Comparison of ENCODE assay signal across 39 cellular contexts in the genomic region with DNA sequence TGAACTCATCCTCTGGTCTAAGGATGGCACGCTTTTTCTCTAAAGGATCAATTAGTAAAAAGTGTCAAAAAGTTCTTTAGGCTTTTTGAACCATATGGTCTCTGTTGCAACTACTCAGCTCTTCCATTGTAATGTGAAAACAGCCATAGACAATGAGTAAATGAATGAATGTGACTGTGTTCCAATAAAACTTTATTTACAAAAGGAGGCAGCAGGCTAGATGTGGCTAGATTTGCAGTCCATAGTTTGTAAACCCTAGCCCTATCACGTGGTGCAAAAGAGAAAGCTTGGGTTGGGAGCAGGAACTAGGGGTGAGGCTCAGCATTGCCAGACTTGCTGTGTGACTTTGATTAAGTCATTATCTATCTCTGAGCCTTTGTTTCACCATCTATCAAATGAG. TPM values are rescaled to one million over a fixed set of nuclear protein-coding genes. Genes with fewer than 3 reads are reported as not detected.
"Had no signal": no experiment of that assay in that cellular context is flagged by ENCODE, and none has a peak within 500 bp of the region (broad histone marks: within the 10 kb centered on the region; RNA-seq: fewer than 3 reads in every experiment).

No MANE protein-coding gene starts in this region.

- ATAC-seq: activated CD4-positive, alpha-beta T cell treated with anti-CD3 and anti-CD28 coated beads for 36 hours; activated CD4-positive, CD25-positive, alpha-beta regulatory T cell treated with anti-CD3 and anti-CD28 coated beads, Interleukin-2, amount 50 U/mL, for 24 hours; activated CD8-positive, alpha-beta memory T cell treated with anti-CD3 and anti-CD28 coated beads, Interleukin-2, amount 10 ng/mL, durations not matched to agents 7 days and 5 days; activated CD8-positive, alpha-beta T cell treated with anti-CD3 and anti-CD28 coated beads, Interleukin-2, amount 10 ng/mL, durations not matched to agents 7 days and 5 days; activated naive CD8-positive, alpha-beta T cell treated with anti-CD3 and anti-CD28 coated beads, Interleukin-2, amount 50 U/mL, for 24 hours; body of pancreas; gastroesophageal sphincter; heart right ventricle; T-helper 17 cell had no signal

- H3K9me3 ChIP-seq: adrenal gland, body of pancreas, esophagus squamous epithelium, gastroesophageal sphincter, heart right ventricle had no signal

- H3K36me3 ChIP-seq: adrenal gland, esophagus squamous epithelium, gastroesophageal sphincter, heart right ventricle, WERI-Rb-1 had no signal

- H2AFZ ChIP-seq: hepatocyte had no signal

- H3K4me2 ChIP-seq: hepatocyte had no signal

- H3K4me3 ChIP-seq: adrenal gland, body of pancreas, esophagus squamous epithelium, gastroesophageal sphincter, heart right ventricle, hepatocyte had no signal

- H3K27me3 ChIP-seq: body of pancreas had no signal

- H3K79me2 ChIP-seq: hepatocyte had no signal

- H3K27ac ChIP-seq: adrenal gland, body of pancreas, epithelial cell of prostate, esophagus squamous epithelium, heart right ventricle, hepatocyte, WERI-Rb-1 had no signal

- DNase-seq: activated B cell treated with CpG ODN at 0.5 μM for 24 hours; activated CD4-positive, alpha-beta memory T cell treated with anti-CD3 and anti-CD28 coated beads for 36 hours; activated CD4-positive, alpha-beta T cell treated with anti-CD3 and anti-CD28 coated beads for 36 hours; activated CD4-positive, alpha-beta T cell treated with anti-CD3 and anti-CD28 coated beads, Interleukin-2, amount 10 ng/mL, durations not matched to agents 24 days and 14 days; activated CD8-positive, alpha-beta memory T cell treated with anti-CD3 and anti-CD28 coated beads, Interleukin-2, amount 10 ng/mL, durations not matched to agents 7 days and 5 days; activated CD8-positive, alpha-beta memory T cell treated with anti-CD3 and anti-CD28 coated beads, Interleukin-2, amount 50 U/mL, for 4 hours; activated CD8-positive, alpha-beta T cell treated with anti-CD3 and anti-CD28 coated beads, Interleukin-2, amount 10 ng/mL, durations not matched to agents 7 days and 5 days; activated effector memory CD4-positive, alpha-beta T cell treated with anti-CD3 and anti-CD28 coated beads, Interleukin-2, amount 50 U/mL, for 16 hours; activated naive CD4-positive, alpha-beta T cell treated with anti-CD3 and anti-CD28 coated beads for 36 hours; activated naive CD8-positive, alpha-beta T cell treated with anti-CD3 and anti-CD28 coated beads for 36 hours; activated naive CD8-positive, alpha-beta T cell treated with anti-CD3 and anti-CD28 coated beads, Interleukin-2, amount 50 U/mL, for 24 hours; activated T-cell treated with anti-CD3 and anti-CD28 coated beads, Interleukin-2, amount 50 U/mL, for 1 hour; activated T-cell treated with anti-CD3 and anti-CD28 coated beads, Interleukin-2, amount 50 U/mL, for 48 hours; adrenal gland; amygdala; aorta; body of pancreas; caudate nucleus; cortex of kidney; dermis blood vessel endothelial cell; effector CD4-positive, alpha-beta T cell; esophagus squamous epithelium; foreskin melanocyte; heart right ventricle; T-helper 17 cell; T1000; WERI-Rb-1 had no signal

- FAIRE-seq: colon, endometrium, endothelial cell of umbilical vein had no signal

RNA-seq across cellular contexts. Expression of gene NPAS4, which starts 5.4 kb away (rescaled TPM):
- total RNA-seq: activated B cell treated with CpG ODN at 0.5 μM for 24 hours; activated CD4-positive, alpha-beta memory T cell treated with anti-CD3 and anti-CD28 coated beads for 36 hours; activated CD4-positive, alpha-beta T cell treated with anti-CD3 and anti-CD28 coated beads, Interleukin-2, amount 10 ng/mL, durations not matched to agents 24 days and 14 days; activated CD8-positive, alpha-beta memory T cell treated with anti-CD3 and anti-CD28 coated beads for 36 hours; activated naive CD4-positive, alpha-beta T cell treated with anti-CD3 and anti-CD28 coated beads for 36 hours; activated T-helper 1 cell treated with anti-CD3 and anti-CD28 coated beads, Interleukin-12 subunit alpha, Interleukin-12 subunit beta, Interleukin-2, Interleukin-4 antibody, amounts not matched to agents 30 ng/mL and 10 ng/mL and 1 ng/mL, durations not matched to agents 14 hours and 24 hours and 36 hours; body of pancreas; dermis blood vessel endothelial cell; endothelial cell of umbilical vein; fibroblast of lung; fibroblast of villous mesenchyme; glomerular endothelial cell; heart right ventricle; hepatocyte; T-helper 17 cell had no signal
- polyA plus RNA-seq: endothelial cell of umbilical vein had no signal
